9 cellular contexts compared by ENCODE assay signal in the genomic region with DNA sequence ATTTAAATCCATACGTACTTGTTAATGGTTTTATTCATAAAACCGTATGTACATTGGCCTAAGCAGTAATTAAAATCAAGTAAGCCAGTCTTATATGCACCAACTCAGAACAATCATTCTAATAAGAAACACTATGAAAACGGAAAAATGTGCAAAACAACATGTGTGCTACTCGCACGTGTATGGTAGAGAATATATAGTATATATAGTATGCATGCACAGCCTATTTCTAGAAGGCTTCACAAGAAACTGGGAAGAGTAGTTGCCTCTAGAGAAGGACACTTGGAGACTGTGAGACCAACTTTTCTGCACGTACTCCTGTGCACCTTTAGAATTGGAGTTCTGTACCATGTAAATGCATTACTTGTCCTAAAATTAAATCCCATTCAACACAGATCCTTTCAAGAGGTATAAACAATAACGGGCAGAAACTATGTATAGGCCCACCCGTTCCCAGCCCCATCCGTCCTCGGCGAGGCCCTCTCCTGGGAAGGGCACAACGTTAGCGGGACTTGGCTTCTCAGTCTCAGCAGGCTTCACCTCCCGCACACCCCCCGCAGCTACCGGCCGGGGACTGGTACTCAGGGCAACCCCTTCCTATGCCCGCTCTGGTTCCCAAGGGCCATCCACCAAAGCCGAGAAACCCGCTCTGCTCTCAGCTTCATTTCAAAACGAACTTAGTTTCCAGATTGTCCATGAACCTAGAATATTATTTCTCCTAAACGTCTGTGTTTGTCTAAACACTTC. TPM values are rescaled to one million over a fixed set of nuclear protein-coding genes. Genes with fewer than 3 reads are reported as not detected.
A peak's percentile ranks its signal among the peaks of the same experiment; 100 is the strongest.
DNase-seq lines count a peak whose midpoint lies in the region; ATAC-seq, FAIRE-seq and TF ChIP-seq lines count a peak whose summit lies in the region.
"Had no signal": no experiment of that assay in that cellular context is flagged by ENCODE, and none has a peak within 500 bp of the region (broad histone marks: within the 10 kb centered on the region; RNA-seq: fewer than 3 reads in every experiment).

No MANE protein-coding gene starts in this region.

- TF ChIP-seq CTCF in bronchial epithelial cell (IDR thresholded peaks at IDR 0.05; ENCODE audit: insufficient read depth, low read length, severe bottlenecking) (no peak), left lung (IDR thresholded peaks at IDR 0.05) (no peak)

- H3K27me3 ChIP-seq in bronchial epithelial cell (ENCODE audit: control insufficient read depth, insufficient read depth, low read length) (no peaks in the 10 kb centered on the region), left lung (peaks cover 0 to 75% of the 10 kb centered on the region in 2 donors)

- H3K9me3 ChIP-seq in left lung = no peaks in the 10 kb centered on the region

- H3K27ac ChIP-seq in left lung (peak overlapping the region; percentile 41 to 60), substantia nigra (ENCODE audit: low read depth, low read length, poor library complexity, severe bottlenecking) (peak overlapping the region; percentile 95)
- H3K27ac ChIP-seq: BLaER1 treated with 17β-estradiol and CSF1 and Interleukin-3, amounts not matched to agents 10 nM and 100 nM had no signal

- peaks cover 0 to 9% of the 10 kb centered on the region in 2 donors for H3K4me1 ChIP-seq in left lung

- H3K36me3 Mint-ChIP-seq in activated CD4-positive, alpha-beta T cell treated with anti-CD3 and anti-CD28 coated beads, Interleukin-2, amount 10 ng/mL, durations not matched to agents 24 days and 14 days (ENCODE audit: low read depth) = no peaks in the 10 kb centered on the region
- no peaks in the 10 kb centered on the region for H3K36me3 Mint-ChIP-seq in activated CD4-positive, alpha-beta T cell treated with anti-CD3 and anti-CD28 coated beads, Interleukin-2, amount 10 ng/mL, durations not matched to agents 7 days and 5 days (ENCODE audit: low read depth)

- H3K27me3 Mint-ChIP-seq in activated CD4-positive, alpha-beta T cell treated with anti-CD3 and anti-CD28 coated beads, Interleukin-2, amount 10 ng/mL, durations not matched to agents 24 days and 14 days = peaks cover 62% of the 10 kb centered on the region
- peaks cover 67% of the 10 kb centered on the region for H3K27me3 Mint-ChIP-seq in activated CD4-positive, alpha-beta T cell treated with anti-CD3 and anti-CD28 coated beads, Interleukin-2, amount 10 ng/mL, durations not matched to agents 7 days and 5 days

- no peaks in the 10 kb centered on the region for H3K9me3 Mint-ChIP-seq in activated CD4-positive, alpha-beta T cell treated with anti-CD3 and anti-CD28 coated beads, Interleukin-2, amount 10 ng/mL, durations not matched to agents 24 days and 14 days
- H3K9me3 Mint-ChIP-seq in activated CD4-positive, alpha-beta T cell treated with anti-CD3 and anti-CD28 coated beads, Interleukin-2, amount 10 ng/mL, durations not matched to agents 7 days and 5 days = no peaks in the 10 kb centered on the region

- CTCF ChIA-PET in activated CD4-positive, alpha-beta T cell treated with anti-CD3 and anti-CD28 coated beads, Interleukin-2, amount 10 ng/mL, durations not matched to agents 7 days and 5 days (lab: Charles Lee) = interaction anchor here (0.5 to 0.7 kb wide), 3 partner anchors 16 to 85 kb away, joined by 3 read pairs; no protein-coding TSS in a partner anchor

- intact Hi-C loops in activated CD4-positive, alpha-beta T cell treated with anti-CD3 and anti-CD28 coated beads, Interleukin-2, amount 10 ng/mL, durations not matched to agents 24 days and 14 days (cut with micrococcal nuclease) = no loop called here
- intact Hi-C loops in left lung (cut with DNase I) = no loop called here

- H3K4me3 Mint-ChIP-seq in activated CD4-positive, alpha-beta T cell treated with anti-CD3 and anti-CD28 coated beads, Interleukin-2, amount 10 ng/mL, durations not matched to agents 24 days and 14 days = peak overlapping the region; percentile 58
- no peak overlapping the region for H3K4me3 Mint-ChIP-seq in activated CD4-positive, alpha-beta T cell treated with anti-CD3 and anti-CD28 coated beads, Interleukin-2, amount 10 ng/mL, durations not matched to agents 7 days and 5 days

- H3K27ac Mint-ChIP-seq in activated CD4-positive, alpha-beta T cell treated with anti-CD3 and anti-CD28 coated beads, Interleukin-2, amount 10 ng/mL, durations not matched to agents 24 days and 14 days = no peak overlapping the region
- no peak overlapping the region for H3K27ac Mint-ChIP-seq in activated CD4-positive, alpha-beta T cell treated with anti-CD3 and anti-CD28 coated beads, Interleukin-2, amount 10 ng/mL, durations not matched to agents 7 days and 5 days

- POLR2A ChIA-PET in activated CD4-positive, alpha-beta T cell treated with anti-CD3 and anti-CD28 coated beads, Interleukin-2, amount 10 ng/mL, durations not matched to agents 7 days and 5 days (lab: Charles Lee) = no interaction called here

- H3K36me3 ChIP-seq in bronchial epithelial cell (ENCODE audit: control insufficient read depth, insufficient read depth, low read length) (no peaks in the 10 kb centered on the region), left lung (no peaks in the 10 kb centered on the region)
- H3K36me3 ChIP-seq: BLaER1 treated with 17β-estradiol and CSF1 and Interleukin-3, amounts not matched to agents 10 nM and 100 nM had no signal

- no peak for FAIRE-seq in bronchial epithelial cell (lab: Jason Lieb, UNC)

- peaks cover 4% of the 10 kb centered on the region for H3K4me1 Mint-ChIP-seq in activated CD4-positive, alpha-beta T cell treated with anti-CD3 and anti-CD28 coated beads, Interleukin-2, amount 10 ng/mL, durations not matched to agents 24 days and 14 days
- H3K4me1 Mint-ChIP-seq in activated CD4-positive, alpha-beta T cell treated with anti-CD3 and anti-CD28 coated beads, Interleukin-2, amount 10 ng/mL, durations not matched to agents 7 days and 5 days = peaks cover 13% of the 10 kb centered on the region

- ATAC-seq in left lung = no peak
- no peak for ATAC-seq in GM18520 (IDR thresholded peaks at IDR 0.05; ENCODE audit: unreplicated experiment)
- ATAC-seq in HG03108 (IDR thresholded peaks at IDR 0.05; ENCODE audit: unreplicated experiment) = no peak

- DNase-seq in activated CD4-positive, alpha-beta T cell treated with anti-CD3 and anti-CD28 coated beads, Interleukin-2, amount 10 ng/mL, durations not matched to agents 24 days and 14 days = no peak
- DNase-seq in activated CD4-positive, alpha-beta T cell treated with anti-CD3 and anti-CD28 coated beads, Interleukin-2, amount 10 ng/mL, durations not matched to agents 7 days and 5 days = no peak
- DNase-seq in bronchial epithelial cell (ENCODE audit: low read depth) (no peak), left lung (no peak), substantia nigra (lab: John Stamatoyannopoulos, UW) (peak in 29 of 49 donors; percentile 7 to 62 (median 32)), middle frontal gyrus (ENCODE audit: extremely low spot score, low spot score) (no peak)

- H3K4me3 ChIP-seq in bronchial epithelial cell (ENCODE audit: low read depth, low read length) (peak overlapping the region; percentile 5), left lung (no peak overlapping the region)

RNA-seq across cellular contexts. Expression of a gene that starts 2.0 kb away (rescaled TPM):
- 1.0 and 1.1 TPM in 2 replicates for total RNA-seq in activated CD4-positive, alpha-beta T cell treated with anti-CD3 and anti-CD28 coated beads, Interleukin-2, amount 10 ng/mL, durations not matched to agents 24 days and 14 days
- under 1 TPM; 0.62 to 0.83 TPM for total RNA-seq in activated CD4-positive, alpha-beta T cell treated with anti-CD3 and anti-CD28 coated beads, Interleukin-2, amount 10 ng/mL, durations not matched to agents 7 days and 5 days
- total RNA-seq in bronchial epithelial cell = 8.4 and 11.6 TPM in 2 replicates
- 10 to 100 TPM; 10.5 to 17.1 TPM for total RNA-seq in left lung

RNA-seq across cellular contexts. Expression of a gene that starts 37.5 kb away (rescaled TPM):
- total RNA-seq in activated CD4-positive, alpha-beta T cell treated with anti-CD3 and anti-CD28 coated beads, Interleukin-2, amount 10 ng/mL, durations not matched to agents 24 days and 14 days = 7.8 and 9.8 TPM in 2 replicates
- 1 to 10 TPM; 5.0 to 5.6 TPM for total RNA-seq in activated CD4-positive, alpha-beta T cell treated with anti-CD3 and anti-CD28 coated beads, Interleukin-2, amount 10 ng/mL, durations not matched to agents 7 days and 5 days
- total RNA-seq in bronchial epithelial cell (5.8 and 9.5 TPM in 2 replicates), left lung (10 to 100 TPM; 18.2 to 31.9 TPM)

Comparison
In these comparisons a context has a peak if more than half of its experiments do, and no peak if none do; other contexts are left out.
1. DNase-seq: peak in substantia nigra (29 of 49); none in activated CD4-positive, alpha-beta T cell treated with anti-CD3 and anti-CD28 coated beads, Interleukin-2, amount 10 ng/mL, durations not matched to agents 24 days and 14 days (single experiment), activated CD4-positive, alpha-beta T cell treated with anti-CD3 and anti-CD28 coated beads, Interleukin-2, amount 10 ng/mL, durations not matched to agents 7 days and 5 days (single experiment), bronchial epithelial cell (single experiment), left lung (0 of 2) and middle frontal gyrus (single experiment).